Comparison of ENCODE assay signal across 1 cellular context in genomic region chr7:133815677-133816210, GRCh38.
TF ChIP-seq lines count a peak whose summit lies in the region.

No MANE protein-coding gene starts in this region.

TF ChIP-seq in HepG2, 621 proteins besides CTCF, POLR2A, EP300 and RAD21 (continued from another document and continues in another):
- TF ChIP-seq ZC3H4 (CRISPR knock-in tag; IDR thresholded peaks at IDR 0.05; ENCODE audit: borderline replicate concordance) (no peak), SP1 (IDR thresholded peaks at IDR 0.05) (no peak), SP1 (CRISPR knock-in tag; IDR thresholded peaks at IDR 0.05) (no peak), MAZ (IDR thresholded peaks at IDR 0.05; ENCODE audit: borderline replicate concordance, low read depth, low read length) (no peak), MAZ (CRISPR knock-in tag; IDR thresholded peaks at IDR 0.05; ENCODE audit: low read depth) (no peak), SMAD1 (CRISPR knock-in tag; IDR thresholded peaks at IDR 0.05; ENCODE audit: borderline replicate concordance, low read depth) (no peak), NR2C2 (CRISPR knock-in tag; IDR thresholded peaks at IDR 0.05; ENCODE audit: borderline replicate concordance) (peak; percentile 54), KLF11 (CRISPR knock-in tag; IDR thresholded peaks at IDR 0.05) (no peak), ATF3 (CRISPR knock-in tag; IDR thresholded peaks at IDR 0.05) (no peak), RFX3 (CRISPR knock-in tag; IDR thresholded peaks at IDR 0.05) (no peak), ZSCAN29 (CRISPR knock-in tag; conservative IDR thresholded peaks at IDR 0.05) (0 out of 2 replicates have a peak, but pooled peaks have one; percentile 63), NFE2L2 (IDR thresholded peaks at IDR 0.05; ENCODE audit: low read length) (no peak), GLMP (CRISPR knock-in tag; IDR thresholded peaks at IDR 0.05; ENCODE audit: borderline replicate concordance) (no peak), ZNF781 (CRISPR knock-in tag; IDR thresholded peaks at IDR 0.05; ENCODE audit: borderline replicate concordance, not compliant biosample characterization) (no peak), AGO2 (optimal IDR thresholded peaks at IDR 0.05; ENCODE audit: low read depth, low read length) (no peak), YEATS4 (CRISPR knock-in tag; IDR thresholded peaks at IDR 0.05; ENCODE audit: borderline replicate concordance) (no peak), MED13 (CRISPR knock-in tag; IDR thresholded peaks at IDR 0.05) (0 out of 2 replicates have a peak, but pooled peaks have one; percentile 38), RCOR2 (CRISPR knock-in tag; IDR thresholded peaks at IDR 0.05) (peak; percentile 86; the same call in 1 of the 2 replicates), MZF1 (CRISPR knock-in tag; IDR thresholded peaks at IDR 0.05; ENCODE audit: borderline replicate concordance) (no peak), ZNF562 (CRISPR knock-in tag; IDR thresholded peaks at IDR 0.05; ENCODE audit: borderline replicate concordance) (no peak), ASH2L (IDR thresholded peaks at IDR 0.05; ENCODE audit: insufficient read length, low read depth, low read length) (peak; percentile 86), XBP1 (CRISPR knock-in tag; IDR thresholded peaks at IDR 0.05) (no peak), HOXA5 (CRISPR knock-in tag; IDR thresholded peaks at IDR 0.05) (no peak), TEAD2 (CRISPR knock-in tag; IDR thresholded peaks at IDR 0.05) (no peak), GMEB2 (CRISPR knock-in tag; IDR thresholded peaks at IDR 0.05; ENCODE audit: low read depth) (no peak), SNRNP70 (IDR thresholded peaks at IDR 0.05; ENCODE audit: low read depth, low read length) (no peak), ZFP91 (CRISPR knock-in tag; IDR thresholded peaks at IDR 0.05; ENCODE audit: borderline replicate concordance) (no peak), ADNP (CRISPR knock-in tag; IDR thresholded peaks at IDR 0.05) (no peak), ZFP62 (CRISPR knock-in tag; IDR thresholded peaks at IDR 0.05) (no peak), NAIF1 (CRISPR knock-in tag; IDR thresholded peaks at IDR 0.05; ENCODE audit: borderline replicate concordance) (no peak), TP53 (CRISPR knock-in tag; conservative IDR thresholded peaks at IDR 0.05) (no peak), TGIF2 (CRISPR knock-in tag; IDR thresholded peaks at IDR 0.05) (no peak), HCFC1 (IDR thresholded peaks at IDR 0.05; ENCODE audit: low read depth, low read length) (no peak), ZNF574 (CRISPR knock-in tag; IDR thresholded peaks at IDR 0.05) (peak; percentile 37; the same call in 1 of the 2 replicates), HOXA7 (CRISPR knock-in tag; IDR thresholded peaks at IDR 0.05) (no peak), ZBTB38 (CRISPR knock-in tag; IDR thresholded peaks at IDR 0.05) (no peak), ZSCAN25 (CRISPR knock-in tag; IDR thresholded peaks at IDR 0.05) (no peak), ZNF737 (CRISPR knock-in tag; IDR thresholded peaks at IDR 0.05; ENCODE audit: borderline replicate concordance) (no peak), SMC3 (IDR thresholded peaks at IDR 0.05; ENCODE audit: low read length) (no peak), MAFF (IDR thresholded peaks at IDR 0.05; ENCODE audit: low read depth, low read length) (0 out of 2 replicates have a peak, but pooled peaks have one; percentile 10), SMAD9 (CRISPR knock-in tag; IDR thresholded peaks at IDR 0.05) (no peak), ZNF572 (CRISPR knock-in tag; IDR thresholded peaks at IDR 0.05) (no peak), KMT2B (CRISPR knock-in tag; IDR thresholded peaks at IDR 0.05) (no peak), NFE2L1 (CRISPR knock-in tag; IDR thresholded peaks at IDR 0.05; ENCODE audit: borderline replicate concordance) (no peak), CEBPB (IDR thresholded peaks at IDR 0.05; ENCODE audit: borderline replicate concordance, low read depth, low read length) (peak; percentile 41; the same call in 1 of the 2 replicates), UBTF (CRISPR knock-in tag; IDR thresholded peaks at IDR 0.05) (no peak), ZBTB7B (CRISPR knock-in tag; IDR thresholded peaks at IDR 0.05) (0 out of 2 replicates have a peak, but pooled peaks have one; percentile 26), ZNF17 (CRISPR knock-in tag; IDR thresholded peaks at IDR 0.05) (no peak), HMG20A (CRISPR knock-in tag; IDR thresholded peaks at IDR 0.05; ENCODE audit: borderline replicate concordance) (peak; percentile 77; the same call in 1 of the 2 replicates), ZNF30 (CRISPR knock-in tag; IDR thresholded peaks at IDR 0.05) (no peak), RNF219 (CRISPR knock-in tag; IDR thresholded peaks at IDR 0.05) (no peak), TBL1XR1 (IDR thresholded peaks at IDR 0.05; ENCODE audit: borderline replicate concordance, low read length, partially characterized antibody) (no peak), ZNF790 (CRISPR knock-in tag; IDR thresholded peaks at IDR 0.05; ENCODE audit: borderline replicate concordance) (no peak), ZBTB4 (CRISPR knock-in tag; IDR thresholded peaks at IDR 0.05; ENCODE audit: borderline replicate concordance) (no peak), RXRA (CRISPR knock-in tag; IDR thresholded peaks at IDR 0.05) (no peak; the same call in 1 of the 2 replicates), TFE3 (CRISPR knock-in tag; IDR thresholded peaks at IDR 0.05) (peak; percentile 31; the same call in 1 of the 2 replicates)
